ENCODE assay signal across 1 cellular context in the genomic region with DNA sequence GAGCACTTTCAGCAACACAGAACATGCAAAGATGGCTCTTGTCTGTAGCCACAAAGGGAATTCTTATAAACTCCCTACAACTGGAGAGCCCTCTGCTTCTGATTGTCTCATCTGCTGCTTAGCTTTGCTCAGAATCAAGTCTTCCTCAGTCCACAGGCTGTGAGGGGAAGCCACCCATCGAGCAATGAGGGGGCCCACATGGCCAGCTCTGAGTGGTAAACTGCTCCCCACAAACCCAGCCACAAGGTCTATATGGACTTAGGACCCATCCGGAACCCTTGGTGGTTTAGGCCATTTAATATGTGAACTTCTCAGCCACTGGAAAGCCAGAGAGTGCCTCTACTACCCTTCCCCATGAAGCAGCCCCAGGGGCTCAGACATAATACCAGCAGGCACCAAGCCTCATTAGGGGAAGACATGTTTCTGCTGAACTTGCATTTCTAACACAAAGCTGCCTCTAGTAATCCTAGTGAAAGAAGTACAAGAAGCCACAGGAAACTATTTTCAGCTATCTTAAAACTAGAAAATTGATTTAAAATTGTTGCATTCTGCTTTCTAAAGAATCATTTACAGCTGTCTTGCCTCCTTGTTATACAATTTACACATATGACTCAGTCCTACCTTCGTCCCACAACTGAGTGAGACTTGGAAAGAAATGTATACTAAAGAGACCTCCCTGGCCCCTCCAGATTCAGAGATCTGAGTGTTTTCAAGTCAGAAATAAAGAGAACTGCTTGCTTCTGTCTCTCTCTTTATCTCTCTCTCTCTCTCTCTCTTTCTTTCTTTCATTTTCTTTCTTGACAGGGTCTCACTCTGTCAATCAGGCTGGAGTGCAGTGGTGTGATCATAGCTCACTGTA.
TF ChIP-seq lines count a peak whose summit lies in the region.

No MANE protein-coding gene starts in this region.

TF ChIP-seq in HCT116, 20 proteins besides CTCF, POLR2A, EP300 and RAD21:
- TF ChIP-seq EZH2phosphoT487 (IDR thresholded peaks at IDR 0.05; ENCODE audit: borderline replicate concordance), result no peak
- TF ChIP-seq, protein P1, sequence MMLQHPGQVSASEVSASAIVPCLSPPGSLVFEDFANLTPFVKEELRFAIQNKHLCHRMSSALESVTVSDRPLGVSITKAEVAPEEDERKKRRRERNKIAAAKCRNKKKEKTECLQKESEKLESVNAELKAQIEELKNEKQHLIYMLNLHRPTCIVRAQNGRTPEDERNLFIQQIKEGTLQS (IDR thresholded peaks at IDR 0.05), result no peak
- no peak for TF ChIP-seq ELF1 (IDR thresholded peaks at IDR 0.05; ENCODE audit: borderline replicate concordance, low read depth)
- TF ChIP-seq SRF (IDR thresholded peaks at IDR 0.05; ENCODE audit: low read depth), result no peak
- no peak for TF ChIP-seq POLR2AphosphoS5 (IDR thresholded peaks at IDR 0.05; ENCODE audit: low read depth, low read length)
- no peak for TF ChIP-seq EGR1 (IDR thresholded peaks at IDR 0.05; ENCODE audit: low read depth)
- no peak for TF ChIP-seq TCF7L2 (IDR thresholded peaks at IDR 0.05; ENCODE audit: borderline replicate concordance, extremely low read depth, insufficient read depth, insufficient read length)
- no peak for TF ChIP-seq EZH2 (IDR thresholded peaks at IDR 0.05)
- TF ChIP-seq YY1 (IDR thresholded peaks at IDR 0.05; ENCODE audit: extremely low read depth, insufficient replicate concordance, low read depth, low read length), result no peak
- no peak for TF ChIP-seq ZFX (IDR thresholded peaks at IDR 0.05)
